ENCODE assay signal across 1 cellular context in the genomic region with DNA sequence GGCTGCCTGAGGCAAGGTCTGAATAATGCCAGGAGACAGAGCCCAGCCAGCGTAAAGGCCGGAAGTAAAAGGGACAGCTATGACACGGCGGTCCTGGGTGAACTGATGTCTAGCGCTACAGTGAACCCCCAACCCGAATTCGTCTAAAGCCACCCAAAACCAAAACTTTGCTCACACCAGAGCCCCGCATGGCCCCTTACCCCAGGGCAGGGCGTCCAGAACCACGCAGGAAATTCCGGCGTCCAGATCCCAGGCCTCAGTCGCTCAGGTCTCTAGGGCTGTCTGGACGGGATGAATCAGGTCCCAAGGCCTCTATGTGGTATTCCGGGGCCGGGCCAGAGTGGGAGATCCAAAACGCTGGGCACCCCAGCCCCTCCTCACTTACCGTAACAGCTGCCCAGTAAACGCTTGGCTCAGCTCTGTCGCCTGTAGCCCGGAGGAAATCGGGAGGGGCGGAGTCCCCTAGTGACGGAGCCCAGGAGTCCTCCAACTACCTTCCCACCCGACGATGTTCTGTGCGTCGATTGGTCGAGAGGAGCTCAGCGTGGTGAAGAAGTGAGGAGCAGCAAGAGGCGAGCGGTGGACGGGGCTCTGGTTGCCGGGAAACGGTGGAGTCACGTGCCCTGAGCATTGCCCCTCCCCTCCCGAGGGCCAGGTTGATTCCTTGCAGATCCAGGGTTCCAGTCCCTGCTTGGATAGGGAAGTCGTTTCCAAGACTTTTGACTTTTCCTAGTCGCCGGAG.
TF ChIP-seq lines count a peak whose summit lies in the region.

A gene with protein sequence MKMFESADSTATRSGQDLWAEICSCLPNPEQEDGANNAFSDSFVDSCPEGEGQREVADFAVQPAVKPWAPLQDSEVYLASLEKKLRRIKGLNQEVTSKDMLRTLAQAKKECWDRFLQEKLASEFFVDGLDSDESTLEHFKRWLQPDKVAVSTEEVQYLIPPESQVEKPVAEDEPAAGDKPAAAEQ (minus strand): TSS at position 452 of the 742 bp plus-strand sequence. CDS start 2,027 bp downstream, outside the sequence.

TF ChIP-seq in K562, 482 proteins besides CTCF, POLR2A, EP300 and RAD21 (continued from another document and continues in another):
- TF ChIP-seq ZBTB2 (IDR thresholded peaks at IDR 0.05) (no peak), ZNF311 (CRISPR knock-in tag; IDR thresholded peaks at IDR 0.05) (no peak), GTF2A2 (tag; IDR thresholded peaks at IDR 0.05) (no peak), SNIP1 (IDR thresholded peaks at IDR 0.05; ENCODE audit: low read depth) (no peak), PCBP1 (IDR thresholded peaks at IDR 0.05; ENCODE audit: low read depth, low read length, poor library complexity, severe bottlenecking) (no peak), STAT5B (CRISPR knock-in tag; IDR thresholded peaks at IDR 0.05) (no peak), HOMEZ (CRISPR knock-in tag; IDR thresholded peaks at IDR 0.05) (no peak), SAP30 (IDR thresholded peaks at IDR 0.05; ENCODE audit: borderline replicate concordance, insufficient read depth, low read depth, low read length, poor library complexity, severe bottlenecking) (peak; percentile 72), BRF1 (IDR thresholded peaks at IDR 0.05; ENCODE audit: borderline replicate concordance, extremely low read depth, insufficient read length) (no peak), ZFX (CRISPR knock-in tag; IDR thresholded peaks at IDR 0.05) (peak; percentile 66), ZBTB17 (CRISPR knock-in tag; IDR thresholded peaks at IDR 0.05) (no peak), FOSL1 (tag; conservative IDR thresholded peaks at IDR 0.05) (no peak), HLTF (IDR thresholded peaks at IDR 0.05) (no peak), MYNN (IDR thresholded peaks at IDR 0.05) (0 out of 2 replicates have a peak, but pooled peaks have one; percentile 8), MYNN (CRISPR knock-in tag; IDR thresholded peaks at IDR 0.05) (no peak), HOXB6 (CRISPR knock-in tag; IDR thresholded peaks at IDR 0.05; ENCODE audit: borderline replicate concordance) (no peak), ZNF431 (CRISPR knock-in tag; IDR thresholded peaks at IDR 0.05) (no peak), FOXK2 (conservative IDR thresholded peaks at IDR 0.05 in 1 of 2, IDR thresholded peaks at IDR 0.05 in 1 of 2; ENCODE audit: low read depth in 2 of 2) (peak in 1 of 2 experiments; percentile 78; a peak in 3 of 4 replicates), SUPT5H (IDR thresholded peaks at IDR 0.05) (peak; percentile 84), LARP7 (IDR thresholded peaks at IDR 0.05) (no peak), TCF7 (IDR thresholded peaks at IDR 0.05; ENCODE audit: borderline replicate concordance) (no peak), SMARCB1 (IDR thresholded peaks at IDR 0.05; ENCODE audit: insufficient read length, low read depth) (no peak), SRSF3 (IDR thresholded peaks at IDR 0.05; ENCODE audit: insufficient read depth, low read length) (no peak), NR2C2 (CRISPR knock-in tag; IDR thresholded peaks at IDR 0.05) (no peak), NR2C2 (tag; IDR thresholded peaks at IDR 0.05) (peak; percentile 47; the same call in 1 of the 2 replicates), CBX8 (IDR thresholded peaks at IDR 0.05; ENCODE audit: borderline replicate concordance, extremely low read depth, low read depth, low read length, poor library complexity, severe bottlenecking) (no peak), FIP1L1 (IDR thresholded peaks at IDR 0.05; ENCODE audit: low read depth, low read length, poor library complexity, severe bottlenecking) (no peak), BACH1 (tag; IDR thresholded peaks at IDR 0.05) (no peak), SAFB2 (IDR thresholded peaks at IDR 0.05; ENCODE audit: borderline replicate concordance, low read depth, low read length, severe bottlenecking) (no peak), NONO (IDR thresholded peaks at IDR 0.05; ENCODE audit: low read depth in 2 of 2, low read length in 1 of 2) (no peak), NR2F6 (CRISPR knock-in tag; IDR thresholded peaks at IDR 0.05) (0 out of 2 replicates have a peak, but pooled peaks have one; percentile 42), STAG1 (CRISPR knock-in tag; IDR thresholded peaks at IDR 0.05; ENCODE audit: borderline replicate concordance) (no peak), ATF7 (IDR thresholded peaks at IDR 0.05) (peak; percentile 60), NFYB (IDR thresholded peaks at IDR 0.05; ENCODE audit: extremely low read depth, insufficient read length) (peak; percentile 50), RUNX1 (IDR thresholded peaks at IDR 0.05; ENCODE audit: low read depth) (no peak), SMARCC2 (IDR thresholded peaks at IDR 0.05; ENCODE audit: low read depth) (no peak), ARID4B (CRISPR knock-in tag; IDR thresholded peaks at IDR 0.05) (no peak; the same call in 1 of the 2 replicates), RBM34 (IDR thresholded peaks at IDR 0.05; ENCODE audit: borderline replicate concordance, insufficient read depth, low read length) (no peak), POLR2H (tag; IDR thresholded peaks at IDR 0.05; ENCODE audit: low read depth) (no peak), ELF1 (tag; IDR thresholded peaks at IDR 0.05) (0 out of 2 replicates have a peak, but pooled peaks have one; percentile 52), ZNF445 (CRISPR knock-in tag; IDR thresholded peaks at IDR 0.05; ENCODE audit: low read depth) (no peak), ZNF3 (CRISPR knock-in tag; IDR thresholded peaks at IDR 0.05) (no peak), SRSF7 (optimal IDR thresholded peaks at IDR 0.05; ENCODE audit: low read depth, low read length) (no peak), CREB3 (tag; conservative IDR thresholded peaks at IDR 0.05; ENCODE audit: low read depth) (no peak), ZNF507 (tag; conservative IDR thresholded peaks at IDR 0.05) (no peak), ZBTB8A (IDR thresholded peaks at IDR 0.05; ENCODE audit: partially characterized antibody) (no peak), CREB1 (IDR thresholded peaks at IDR 0.05) (no peak; the same call in 1 of the 2 replicates), CREB1 (CRISPR knock-in tag; IDR thresholded peaks at IDR 0.05) (peak; percentile 83), ZNF121 (CRISPR knock-in tag; conservative IDR thresholded peaks at IDR 0.05) (no peak), ZNF586 (CRISPR knock-in tag; conservative IDR thresholded peaks at IDR 0.05) (no peak), NFATC3 (IDR thresholded peaks at IDR 0.05) (no peak), RFX7 (CRISPR knock-in tag; IDR thresholded peaks at IDR 0.05) (no peak), GATAD2A (IDR thresholded peaks at IDR 0.05) (no peak), KLF13 (tag; IDR thresholded peaks at IDR 0.05; ENCODE audit: borderline replicate concordance, low read depth) (no peak), BRCA1 (IDR thresholded peaks at IDR 0.05) (no peak), BRCA1 (CRISPR knock-in tag; IDR thresholded peaks at IDR 0.05) (no peak), ZNF717 (CRISPR knock-in tag; IDR thresholded peaks at IDR 0.05) (no peak), KHSRP (IDR thresholded peaks at IDR 0.05) (no peak), NCOR1 (IDR thresholded peaks at IDR 0.05) (no peak), TAL1 (IDR thresholded peaks at IDR 0.05) (no peak)
- TF ChIP-seq, protein P1, sequence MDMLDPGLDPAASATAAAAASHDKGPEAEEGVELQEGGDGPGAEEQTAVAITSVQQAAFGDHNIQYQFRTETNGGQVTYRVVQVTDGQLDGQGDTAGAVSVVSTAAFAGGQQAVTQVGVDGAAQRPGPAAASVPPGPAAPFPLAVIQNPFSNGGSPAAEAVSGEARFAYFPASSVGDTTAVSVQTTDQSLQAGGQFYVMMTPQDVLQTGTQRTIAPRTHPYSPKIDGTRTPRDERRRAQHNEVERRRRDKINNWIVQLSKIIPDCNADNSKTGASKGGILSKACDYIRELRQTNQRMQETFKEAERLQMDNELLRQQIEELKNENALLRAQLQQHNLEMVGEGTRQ (CRISPR knock-in tag; IDR thresholded peaks at IDR 0.05) = peak; percentile 99
- TF ChIP-seq, protein P2, sequence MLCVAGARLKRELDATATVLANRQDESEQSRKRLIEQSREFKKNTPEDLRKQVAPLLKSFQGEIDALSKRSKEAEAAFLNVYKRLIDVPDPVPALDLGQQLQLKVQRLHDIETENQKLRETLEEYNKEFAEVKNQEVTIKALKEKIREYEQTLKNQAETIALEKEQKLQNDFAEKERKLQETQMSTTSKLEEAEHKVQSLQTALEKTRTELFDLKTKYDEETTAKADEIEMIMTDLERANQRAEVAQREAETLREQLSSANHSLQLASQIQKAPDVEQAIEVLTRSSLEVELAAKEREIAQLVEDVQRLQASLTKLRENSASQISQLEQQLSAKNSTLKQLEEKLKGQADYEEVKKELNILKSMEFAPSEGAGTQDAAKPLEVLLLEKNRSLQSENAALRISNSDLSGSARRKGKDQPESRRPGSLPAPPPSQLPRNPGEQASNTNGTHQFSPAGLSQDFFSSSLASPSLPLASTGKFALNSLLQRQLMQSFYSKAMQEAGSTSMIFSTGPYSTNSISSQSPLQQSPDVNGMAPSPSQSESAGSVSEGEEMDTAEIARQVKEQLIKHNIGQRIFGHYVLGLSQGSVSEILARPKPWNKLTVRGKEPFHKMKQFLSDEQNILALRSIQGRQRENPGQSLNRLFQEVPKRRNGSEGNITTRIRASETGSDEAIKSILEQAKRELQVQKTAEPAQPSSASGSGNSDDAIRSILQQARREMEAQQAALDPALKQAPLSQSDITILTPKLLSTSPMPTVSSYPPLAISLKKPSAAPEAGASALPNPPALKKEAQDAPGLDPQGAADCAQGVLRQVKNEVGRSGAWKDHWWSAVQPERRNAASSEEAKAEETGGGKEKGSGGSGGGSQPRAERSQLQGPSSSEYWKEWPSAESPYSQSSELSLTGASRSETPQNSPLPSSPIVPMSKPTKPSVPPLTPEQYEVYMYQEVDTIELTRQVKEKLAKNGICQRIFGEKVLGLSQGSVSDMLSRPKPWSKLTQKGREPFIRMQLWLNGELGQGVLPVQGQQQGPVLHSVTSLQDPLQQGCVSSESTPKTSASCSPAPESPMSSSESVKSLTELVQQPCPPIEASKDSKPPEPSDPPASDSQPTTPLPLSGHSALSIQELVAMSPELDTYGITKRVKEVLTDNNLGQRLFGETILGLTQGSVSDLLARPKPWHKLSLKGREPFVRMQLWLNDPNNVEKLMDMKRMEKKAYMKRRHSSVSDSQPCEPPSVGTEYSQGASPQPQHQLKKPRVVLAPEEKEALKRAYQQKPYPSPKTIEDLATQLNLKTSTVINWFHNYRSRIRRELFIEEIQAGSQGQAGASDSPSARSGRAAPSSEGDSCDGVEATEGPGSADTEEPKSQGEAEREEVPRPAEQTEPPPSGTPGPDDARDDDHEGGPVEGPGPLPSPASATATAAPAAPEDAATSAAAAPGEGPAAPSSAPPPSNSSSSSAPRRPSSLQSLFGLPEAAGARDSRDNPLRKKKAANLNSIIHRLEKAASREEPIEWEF (CRISPR knock-in tag; IDR thresholded peaks at IDR 0.05) = no peak
